ENCODE assay signal across 1 cellular context in genomic region chr2:183078467-183079334, GRCh38.
TF ChIP-seq lines count a peak whose summit lies in the region.

DUSP19 (plus strand) TSS chr2:183078747; CDS start chr2:183078934, 187 bp downstream.

TF ChIP-seq in K562, 482 proteins besides CTCF, POLR2A, EP300 and RAD21 (continued from another document):
- peak in 1 of 2 experiments; percentile 57 for TF ChIP-seq KDM1A (IDR thresholded peaks at IDR 0.05)
- no peak; the same call in 1 of the 2 replicates for TF ChIP-seq ZNF609 (CRISPR knock-in tag; IDR thresholded peaks at IDR 0.05; ENCODE audit: borderline replicate concordance)
- peak in 1 of 2 experiments; percentile 15; a peak in 1 of 4 replicates for TF ChIP-seq TEAD1 (CRISPR knock-in tag; IDR thresholded peaks at IDR 0.05)
- peak; percentile 74 for TF ChIP-seq PKNOX1 (IDR thresholded peaks at IDR 0.05)
- TF ChIP-seq THAP12 (CRISPR knock-in tag; IDR thresholded peaks at IDR 0.05) = no peak
- TF ChIP-seq ZNF23 (CRISPR knock-in tag; IDR thresholded peaks at IDR 0.05) = no peak
- TF ChIP-seq HDAC1 (IDR thresholded peaks at IDR 0.05) = peak in 1 of 2 experiments; percentile 67; a peak in 2 of 4 replicates
- no peak for TF ChIP-seq MCM3 (IDR thresholded peaks at IDR 0.05)
- TF ChIP-seq ZKSCAN8 (CRISPR knock-in tag; IDR thresholded peaks at IDR 0.05) = no peak
- 0 out of 2 replicates have a peak, but pooled peaks have one; percentile 12 for TF ChIP-seq NR2C1 (IDR thresholded peaks at IDR 0.05)
- peak; percentile 10; the same call in 1 of the 2 replicates for TF ChIP-seq NR2C1 (tag; IDR thresholded peaks at IDR 0.05)
- TF ChIP-seq TAF9B (IDR thresholded peaks at IDR 0.05; ENCODE audit: partially characterized antibody) = peak; percentile 91
- no peak for TF ChIP-seq ZNF165 (CRISPR knock-in tag; IDR thresholded peaks at IDR 0.05; ENCODE audit: borderline replicate concordance)
- TF ChIP-seq LARP7 (IDR thresholded peaks at IDR 0.05) = 0 out of 2 replicates have a peak, but pooled peaks have one; percentile 10
- TF ChIP-seq ZFP36 (IDR thresholded peaks at IDR 0.05; ENCODE audit: low read depth, low read length, partially characterized antibody) = no peak
- TF ChIP-seq POLR2AphosphoS5 (IDR thresholded peaks at IDR 0.05; ENCODE audit: control insufficient read depth, insufficient read depth, low read depth, low read length) = peak; percentile 95
- peak; percentile 98 for TF ChIP-seq CTBP1 (IDR thresholded peaks at IDR 0.05; ENCODE audit: borderline replicate concordance)
- TF ChIP-seq ASH1L (IDR thresholded peaks at IDR 0.05; ENCODE audit: borderline replicate concordance, low read depth, partially characterized antibody) = peak; percentile 77
- TF ChIP-seq PTBP1 (IDR thresholded peaks at IDR 0.05; ENCODE audit: low read depth, low read length) = no peak
- TF ChIP-seq COPS2 (conservative IDR thresholded peaks at IDR 0.05) = no peak
- TF ChIP-seq ZHX1 (conservative IDR thresholded peaks at IDR 0.05; ENCODE audit: low read length) = 0 out of 2 replicates have a peak, but pooled peaks have one; percentile 51
- no peak for TF ChIP-seq CBX8 (IDR thresholded peaks at IDR 0.05; ENCODE audit: borderline replicate concordance, extremely low read depth, low read depth, low read length, poor library complexity, severe bottlenecking)
- TF ChIP-seq JUND (IDR thresholded peaks at IDR 0.05; ENCODE audit: borderline replicate concordance, low read depth, low read length) = peak; percentile 73; the same call in 1 of the 2 replicates
- TF ChIP-seq JUND (tag; IDR thresholded peaks at IDR 0.05; ENCODE audit: borderline replicate concordance, low read depth, low read length) = no peak; the same call in 1 of the 3 replicates
- TF ChIP-seq FOXK2 (conservative IDR thresholded peaks at IDR 0.05 in 1 of 2, IDR thresholded peaks at IDR 0.05 in 1 of 2; ENCODE audit: low read depth in 2 of 2) = peak; percentile 73 to 76; a peak in 3 of 4 replicates
- TF ChIP-seq PHF8 (IDR thresholded peaks at IDR 0.05; ENCODE audit: borderline replicate concordance, low read length) = peak; percentile 91; the same call in 1 of the 2 replicates
- TF ChIP-seq RBM34 (IDR thresholded peaks at IDR 0.05; ENCODE audit: borderline replicate concordance, insufficient read depth, low read length) = no peak
- peak; percentile 91 for TF ChIP-seq KDM5B (IDR thresholded peaks at IDR 0.05; ENCODE audit: insufficient replicate concordance, low read depth, low read length)
- TF ChIP-seq PHF20 (IDR thresholded peaks at IDR 0.05; ENCODE audit: partially characterized antibody) = peak; percentile 97
- TF ChIP-seq HMBOX1 (IDR thresholded peaks at IDR 0.05) = peak; percentile 88
- TF ChIP-seq ETV1 (tag; conservative IDR thresholded peaks at IDR 0.05; ENCODE audit: low read depth) = peak; percentile 51
- peak; percentile 77 for TF ChIP-seq ZNF592 (IDR thresholded peaks at IDR 0.05)
- TF ChIP-seq MAFG (tag; conservative IDR thresholded peaks at IDR 0.05) = peak; percentile 45
- TF ChIP-seq ZNF280A (IDR thresholded peaks at IDR 0.05; ENCODE audit: low read depth, partially characterized antibody) = no peak
- TF ChIP-seq ZEB2 (IDR thresholded peaks at IDR 0.05) = peak; percentile 97
